In the genomic region with DNA sequence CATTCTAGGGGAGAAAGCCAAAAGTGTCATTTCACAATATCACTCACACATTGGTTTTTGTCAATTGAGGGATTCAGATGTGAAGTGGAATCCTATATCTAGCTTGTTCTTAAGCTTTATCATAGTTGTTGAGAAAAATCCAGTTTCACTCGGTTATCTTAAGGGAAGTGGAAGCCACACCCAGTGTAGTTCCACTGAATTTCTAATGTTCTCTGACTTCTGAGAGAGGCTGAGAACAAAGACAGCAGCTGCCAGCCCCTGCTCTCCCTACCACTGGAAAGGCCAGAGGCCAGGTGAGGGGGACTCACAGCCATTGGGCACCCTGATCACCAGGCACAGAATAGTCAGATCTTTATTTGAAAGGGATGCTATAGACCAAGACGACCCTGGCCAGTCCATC, we compare ENCODE assay signal across 27 cellular contexts. TPM values are rescaled to one million over a fixed set of nuclear protein-coding genes. Genes with fewer than 3 reads are reported as not detected.
"Had no signal": no experiment of that assay in that cellular context is flagged by ENCODE, and none has a peak within 500 bp of the region (broad histone marks: within the 10 kb centered on the region; RNA-seq: fewer than 3 reads in every experiment).

No MANE protein-coding gene starts in this region.

- H3K4me3 ChIP-seq: ascending aorta, cardiac muscle cell, heart left ventricle, skin epidermis, stomach, thyroid gland had no signal

- H3K27me3 ChIP-seq: ascending aorta had no signal

- H3K4me1 ChIP-seq: ascending aorta, thyroid gland had no signal

- H3K27ac ChIP-seq: ascending aorta, cardiac muscle cell, heart left ventricle, neutrophil, skin epidermis, stomach, thyroid gland, WERI-Rb-1 had no signal

- ATAC-seq: activated CD4-positive, CD25-positive, alpha-beta regulatory T cell treated with anti-CD3 and anti-CD28 coated beads, Interleukin-2, amount 50 U/mL, for 24 hours; sciatic nerve; SK-N-SH treated with all-trans-retinoic acid at 6 μM for 48 hours; stimulated activated naive B cell treated with anti-CD40 and anti-IgM and Interleukin-4, amounts not matched to agents 10 μg/mL and 1 μg/mL and 100 μg/mL, for 72 hours had no signal

- DNase-seq: activated CD4-positive, alpha-beta T cell treated with anti-CD3 and anti-CD28 coated beads for 48 hours; activated CD4-positive, alpha-beta T cell treated with anti-CD3 and anti-CD28 coated beads, Interleukin-2, amount 50 U/mL, for 48 hours; activated CD8-positive, alpha-beta memory T cell treated with anti-CD3 and anti-CD28 coated beads, Interleukin-2, amount 50 U/mL, for 48 hours; activated gamma-delta T cell; activated naive CD4-positive, alpha-beta T cell treated with anti-CD3 and anti-CD28 coated beads, Interleukin-2, amount 10 ng/mL, durations not matched to agents 7 days and 5 days; activated naive CD8-positive, alpha-beta T cell treated with anti-CD3 and anti-CD28 coated beads, Interleukin-2, amount 10 ng/mL, durations not matched to agents 7 days and 5 days; activated T-cell treated with anti-CD3 and anti-CD28 coated beads, Interleukin-2, amount 50 U/mL, for 24 hours; cortex of kidney; foreskin fibroblast; hypothalamus; mammary epithelial cell; stimulated activated CD4-positive, alpha-beta T cell treated with anti-CD3 and anti-CD28 coated beads, Interleukin-4, amount 100 ng/mL, for 4 hours; stimulated activated CD8-positive, alpha-beta memory T cell treated with anti-CD3 and anti-CD28 coated beads, Interleukin-4, amount 100 ng/mL, for 48 hours; stimulated activated naive B cell treated with anti-CD40 and anti-IgM and Interleukin-4, amounts not matched to agents 10 μg/mL and 1 μg/mL and 100 μg/mL, for 72 hours; stomach; T-helper 2 cell; thyroid gland; WERI-Rb-1 had no signal

- FAIRE-seq: endothelial cell of umbilical vein had no signal

- H3K36me3 ChIP-seq: ascending aorta, cardiac muscle cell, heart left ventricle, neutrophil, stomach, thyroid gland, WERI-Rb-1 had no signal

- H3K9me3 ChIP-seq: ascending aorta, heart left ventricle, neutrophil, stomach, thyroid gland had no signal

RNA-seq across cellular contexts. Expression of gene GVQW3, which starts 53.9 kb away (rescaled TPM):
- total RNA-seq: ascending aorta had no signal
